ENCODE assay signal across 13 cellular contexts in the genomic region with DNA sequence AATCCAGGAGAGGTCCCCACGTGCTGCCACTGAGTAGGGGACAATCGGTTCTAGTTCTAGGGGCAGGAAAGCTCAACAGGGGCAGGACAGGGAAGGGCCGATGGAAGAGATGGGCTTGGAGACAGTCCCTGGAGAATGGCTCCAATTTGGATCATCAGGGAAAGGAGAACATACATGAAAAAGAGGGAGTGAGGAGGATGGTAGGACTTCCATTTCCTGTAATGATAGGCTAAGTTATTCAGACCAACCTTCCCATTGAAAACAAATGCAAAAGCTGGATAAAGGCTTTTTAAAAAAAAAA. TPM values are rescaled to one million over a fixed set of nuclear protein-coding genes. Genes with fewer than 3 reads are reported as not detected.
DNase-seq lines count a peak whose midpoint lies in the region; ATAC-seq and TF ChIP-seq lines count a peak whose summit lies in the region.
"Had no signal": no experiment of that assay in that cellular context is flagged by ENCODE, and none has a peak within 500 bp of the region (broad histone marks: within the 10 kb centered on the region; RNA-seq: fewer than 3 reads in every experiment).

No MANE protein-coding gene starts in this region.

- peaks cover 9% of the 10 kb centered on the region for H3K27me3 Mint-ChIP-seq in activated CD8-positive, alpha-beta T cell treated with anti-CD3 and anti-CD28 coated beads for 36 hours

- ATAC-seq in Panc1: 0 out of 2 replicates have a peak, but pooled peaks have one; percentile 17
- no peak for ATAC-seq in GM21447 (IDR thresholded peaks at IDR 0.05; ENCODE audit: unreplicated experiment)
- ATAC-seq in activated CD8-positive, alpha-beta T cell treated with anti-CD3 and anti-CD28 coated beads for 36 hours: no peak
- no peak for ATAC-seq in HG03196 (IDR thresholded peaks at IDR 0.05; ENCODE audit: unreplicated experiment)

- no peaks in the 10 kb centered on the region for H3K27me3 ChIP-seq in DOHH2 (ENCODE audit: control insufficient read depth, low read length)
- no peaks in the 10 kb centered on the region for H3K27me3 ChIP-seq in KMS-11 (ENCODE audit: insufficient read depth, low read depth)
- H3K27me3 ChIP-seq in Panc1 (ENCODE audit: control insufficient read depth, insufficient read depth, low read length): no peaks in the 10 kb centered on the region
- H3K27me3 ChIP-seq in mesenchymal stem cell (ENCODE audit: control insufficient read depth in 1 of 2, insufficient read depth in 1 of 2, low read length in 2 of 2): no peaks in the 10 kb centered on the region
- H3K27me3 ChIP-seq in stomach: peaks cover 0 to 11% (median 0%) of the 10 kb centered on the region in 3 donors
- H3K27me3 ChIP-seq: BLaER1, Peyer's patch had no signal

- H2AFZ ChIP-seq in KMS-11 (ENCODE audit: low read depth): peak overlapping the region; percentile 85
- H2AFZ ChIP-seq in mesenchymal stem cell (ENCODE audit: low read depth, low read length): peak overlapping the region; percentile 24

- H2BK12ac ChIP-seq in mesenchymal stem cell (ENCODE audit: low read length in 2 of 2): no peak overlapping the region

- H3K4ac ChIP-seq in mesenchymal stem cell (ENCODE audit: low read depth in 1 of 2, low read length in 2 of 2): no peak overlapping the region

- H2AK5ac ChIP-seq in mesenchymal stem cell (ENCODE audit: low read length, severe bottlenecking): no peak overlapping the region

- no peak overlapping the region for H3K23ac ChIP-seq in mesenchymal stem cell (ENCODE audit: low read length in 2 of 2)

- TF ChIP-seq POLR2A in stomach (IDR thresholded peaks at IDR 0.05): no peak

- H4K91ac ChIP-seq in mesenchymal stem cell (ENCODE audit: low read length): no peak overlapping the region

- H3K9ac ChIP-seq in KMS-11 (no peak overlapping the region), mesenchymal stem cell (ENCODE audit: low read length) (peak overlapping the region; percentile 30)
- H3K9ac ChIP-seq: BLaER1 had no signal

- H3K14ac ChIP-seq in mesenchymal stem cell (ENCODE audit: low read length in 2 of 2): no peak overlapping the region

- in situ Hi-C loops in Panc1 (cut with HindIII; ENCODE audit: low pct_unique_long_range_greater_than_20kb, low sequenced_read_pairs): no loop called here

- no peak overlapping the region for H3K4me3 Mint-ChIP-seq in activated CD8-positive, alpha-beta T cell treated with anti-CD3 and anti-CD28 coated beads for 36 hours
- H3K4me3 Mint-ChIP-seq: CD8-positive, alpha-beta memory T cell; T-helper 2 cell treated with Interferon-gamma antibody and Interleukin-4, amounts not matched to agents 5 μg/mL and 100 μg/mL, for 36 hours had no signal

- H3K79me2 ChIP-seq in DOHH2 (ENCODE audit: control insufficient read depth, low read length): no peaks in the 10 kb centered on the region
- H3K79me2 ChIP-seq in KMS-11 (ENCODE audit: insufficient read depth, low read depth): no peaks in the 10 kb centered on the region

- H3K36me3 ChIP-seq in DOHH2 (ENCODE audit: control insufficient read depth, low read length) (no peaks in the 10 kb centered on the region), KMS-11 (ENCODE audit: insufficient read depth) (no peaks in the 10 kb centered on the region), Panc1 (ENCODE audit: control insufficient read depth, insufficient read depth, low read length) (no peaks in the 10 kb centered on the region), mesenchymal stem cell (ENCODE audit: control insufficient read depth in 1 of 2, insufficient read depth in 2 of 2, low read depth in 1 of 2, low read length in 2 of 2) (no peaks in the 10 kb centered on the region), stomach (no peaks in the 10 kb centered on the region)
- H3K36me3 ChIP-seq: BLaER1, Peyer's patch had no signal

- no peak for DNase-seq in Panc1 (ENCODE audit: low read depth, low spot score)
- no peak for DNase-seq in mesenchymal stem cell
- DNase-seq in activated CD8-positive, alpha-beta T cell treated with anti-CD3 and anti-CD28 coated beads for 36 hours: no peak
- DNase-seq in stomach: no peak

- H3K79me1 ChIP-seq in mesenchymal stem cell (replicated peaks; ENCODE audit: low read length, poor library complexity, severe bottlenecking): no peaks in the 10 kb centered on the region

- peaks cover 6% of the 10 kb centered on the region for H3K9me3 Mint-ChIP-seq in activated CD8-positive, alpha-beta T cell treated with anti-CD3 and anti-CD28 coated beads for 36 hours
- H3K9me3 Mint-ChIP-seq: T-helper 2 cell treated with Interferon-gamma antibody and Interleukin-4, amounts not matched to agents 5 μg/mL and 100 μg/mL, for 36 hours had no signal

- no peaks in the 10 kb centered on the region for H3K4me1 Mint-ChIP-seq in activated CD8-positive, alpha-beta T cell treated with anti-CD3 and anti-CD28 coated beads for 36 hours (ENCODE audit: low read depth)
- H3K4me1 Mint-ChIP-seq: CD8-positive, alpha-beta memory T cell had no signal

- H4K20me1 ChIP-seq in DOHH2 (ENCODE audit: control insufficient read depth, insufficient read depth, low read depth, low read length) (no peaks in the 10 kb centered on the region), KMS-11 (ENCODE audit: insufficient read depth) (no peaks in the 10 kb centered on the region)
- H4K20me1 ChIP-seq: BLaER1 had no signal

- no peak overlapping the region for H3K18ac ChIP-seq in mesenchymal stem cell (ENCODE audit: low read depth in 1 of 2, low read length in 2 of 2)

- CTCF ChIA-PET in Panc1 (lab: Charles Lee): interaction anchor here (0.6 to 1.1 kb wide), 9 partner anchors 21 to 117 kb away, joined by 3 to 5 read pairs (median 4); a partner anchor contains a TSS
- CTCF ChIA-PET in activated CD8-positive, alpha-beta T cell treated with anti-CD3 and anti-CD28 coated beads for 36 hours (lab: Charles Lee): interaction anchor here (0.5 to 2.6 kb wide), 28 partner anchors 8 to 682 kb away, joined by 3 to 18 read pairs (median 5); a partner anchor contains a TSS

- no peaks in the 10 kb centered on the region for H3K36me3 Mint-ChIP-seq in activated CD8-positive, alpha-beta T cell treated with anti-CD3 and anti-CD28 coated beads for 36 hours (ENCODE audit: low read depth)

- TF ChIP-seq CTCF in DOHH2 (IDR thresholded peaks at IDR 0.05; ENCODE audit: low read depth, low read length, poor library complexity, severe bottlenecking): no peak
- no peak for TF ChIP-seq CTCF in KMS-11 (conservative IDR thresholded peaks at IDR 0.05; ENCODE audit: low read depth, low read length)
- TF ChIP-seq CTCF in Panc1 (IDR thresholded peaks at IDR 0.05): no peak
- TF ChIP-seq CTCF in activated CD8-positive, alpha-beta T cell treated with anti-CD3 and anti-CD28 coated beads for 36 hours (IDR thresholded peaks at IDR 0.05): no peak
- TF ChIP-seq CTCF in stomach (IDR thresholded peaks at IDR 0.05): no peak

- peak overlapping the region; percentile 43; the same call in 1 of the 2 replicates for H3K4me3 ChIP-seq in DOHH2 (ENCODE audit: low read length)
- no peak overlapping the region for H3K4me3 ChIP-seq in KMS-11 (IDR thresholded peaks at IDR 0.05; ENCODE audit: insufficient read depth, low read depth, low read length)
- no peak overlapping the region for H3K4me3 ChIP-seq in Panc1 (ENCODE audit: low read depth in 2 of 2, low read length in 2 of 2)
- no peak overlapping the region for H3K4me3 ChIP-seq in mesenchymal stem cell (ENCODE audit: insufficient read depth in 1 of 2, low read depth in 1 of 2, low read length in 2 of 2)
- no peak overlapping the region for H3K4me3 ChIP-seq in stomach
- H3K4me3 ChIP-seq: BLaER1, Peyer's patch had no signal

- no TSS peak for BruUV-seq in Panc1 (replicated peaks; lab: Mats Ljungman, UMichigan)

- no peaks in the 10 kb centered on the region for H3F3A ChIP-seq in DOHH2 (ENCODE audit: control insufficient read depth, insufficient read depth)

- WGBS in mesenchymal stem cell: 62% methylated on average over 3 of the region's 3 CpGs
- 57 to 81% (median 65%) methylated on average over 3 of the region's 3 CpGs for WGBS in stomach, 5 donors

- H2BK5ac ChIP-seq in mesenchymal stem cell (ENCODE audit: low read depth, low read length, poor library complexity, severe bottlenecking): no peak overlapping the region

- H3K27ac Mint-ChIP-seq in activated CD8-positive, alpha-beta T cell treated with anti-CD3 and anti-CD28 coated beads for 36 hours: no peak overlapping the region
- H3K27ac Mint-ChIP-seq: CD8-positive, alpha-beta memory T cell; T-helper 2 cell treated with Interferon-gamma antibody and Interleukin-4, amounts not matched to agents 5 μg/mL and 100 μg/mL, for 36 hours had no signal

- no peak for TF ChIP-seq EP300 in stomach (IDR thresholded peaks at IDR 0.05)

- POLR2A ChIA-PET in Panc1 (lab: Charles Lee): interaction anchor here (0.5 kb wide), 1 partner anchor 50 kb away, joined by 4 read pairs; no protein-coding TSS in a partner anchor
- POLR2A ChIA-PET in activated CD8-positive, alpha-beta T cell treated with anti-CD3 and anti-CD28 coated beads for 36 hours (lab: Charles Lee): interaction anchor here (1.4 kb wide), 1 partner anchor 170 kb away, joined by 5 read pairs; no protein-coding TSS in a partner anchor

- no peaks in the 10 kb centered on the region for H3K9me3 ChIP-seq in DOHH2 (ENCODE audit: control insufficient read depth, insufficient read depth, low read length)
- H3K9me3 ChIP-seq in Panc1 (ENCODE audit: control insufficient read depth, insufficient read depth, low read depth, low read length): no peaks in the 10 kb centered on the region
- peaks cover 4% of the 10 kb centered on the region for H3K9me3 ChIP-seq in mesenchymal stem cell (ENCODE audit: control insufficient read depth, low read length)
- H3K9me3 ChIP-seq in stomach: peaks cover 0 to 6% (median 6%) of the 10 kb centered on the region in 4 donors
- H3K9me3 ChIP-seq: Peyer's patch had no signal

- H3K4me2 ChIP-seq in DOHH2 (ENCODE audit: low read length): peak overlapping the region; percentile 50
- peak overlapping the region; percentile 25; the same call in 1 of the 2 replicates for H3K4me2 ChIP-seq in KMS-11
- H3K4me2 ChIP-seq in mesenchymal stem cell (ENCODE audit: low read length, poor library complexity, severe bottlenecking): no peak overlapping the region
- H3K4me2 ChIP-seq: BLaER1 had no signal

- intact Hi-C loops in Panc1 (cut with micrococcal nuclease; ENCODE audit: unreplicated experiment): no loop called here
- intact Hi-C loops in activated CD8-positive, alpha-beta T cell treated with anti-CD3 and anti-CD28 coated beads for 36 hours (cut with micrococcal nuclease): no loop called here
- intact Hi-C loops in stomach (cut with DNase I; ENCODE audit: low total_unique reads): no loop called here

- H2BK120ac ChIP-seq in mesenchymal stem cell (ENCODE audit: low read depth, low read length): no peak overlapping the region

- H3K4me1 ChIP-seq in DOHH2 (ENCODE audit: control insufficient read depth, low read length) (peaks cover 9% of the 10 kb centered on the region), KMS-11 (ENCODE audit: low read depth, poor library complexity, severe bottlenecking) (peaks cover 4% of the 10 kb centered on the region), Panc1 (ENCODE audit: control insufficient read depth, insufficient read depth, low read length) (no peaks in the 10 kb centered on the region), mesenchymal stem cell (ENCODE audit: control insufficient read depth, insufficient read depth, low read depth, low read length) (peaks cover under 1% of the 10 kb centered on the region), stomach (peaks cover 0 to 5% (median 0%) of the 10 kb centered on the region in 4 donors)
- H3K4me1 ChIP-seq: BLaER1, Peyer's patch had no signal

- H3K27ac ChIP-seq in DOHH2 (ENCODE audit: low read depth, low read length) (no peak overlapping the region), KMS-11 (no peak overlapping the region), Panc1 (ENCODE audit: low read length) (no peak overlapping the region), mesenchymal stem cell (ENCODE audit: low read length, poor library complexity, severe bottlenecking) (no peak overlapping the region), stomach (no peak overlapping the region)
- H3K27ac ChIP-seq: BLaER1, HL-60, Peyer's patch had no signal

- H3K9me2 ChIP-seq in DOHH2 (replicated peaks; ENCODE audit: control insufficient read depth, low read length): no peaks in the 10 kb centered on the region

- H4K8ac ChIP-seq in mesenchymal stem cell (ENCODE audit: low read length): no peak overlapping the region

- H2BK15ac ChIP-seq in mesenchymal stem cell (ENCODE audit: low read depth, poor library complexity, severe bottlenecking): no peak overlapping the region

RNA-seq across cellular contexts. Expression of a gene that starts 20.4 kb away (rescaled TPM):
- 30.8 TPM for total RNA-seq in Panc1 (2021; ENCODE audit: unreplicated experiment)
- polyA plus RNA-seq in Panc1 (2012; ENCODE audit: insufficient read length): 14.4 TPM
- polyA plus RNA-seq in mesenchymal stem cell (2013, experiment 1 of 2): 18.3 TPM
- 17.8 TPM for polyA plus RNA-seq in mesenchymal stem cell (2013, experiment 2 of 2)
- total RNA-seq in activated CD8-positive, alpha-beta T cell treated with anti-CD3 and anti-CD28 coated beads for 36 hours: 10 to 100 TPM; 34.0 to 36.8 TPM
- 10 to 100 TPM; 18.0 to 58.2 (median 21.0) TPM for total RNA-seq in stomach
- 1 to 10 TPM; 5.2 to 6.9 (median 6.4) TPM for polyA plus RNA-seq in stomach

RNA-seq across cellular contexts. Expression of a gene that starts 33.7 kb away (rescaled TPM):
- 35.4 TPM for total RNA-seq in Panc1 (2021; ENCODE audit: unreplicated experiment)
- polyA plus RNA-seq in Panc1 (2012; ENCODE audit: insufficient read length): 54.3 TPM
- 43.8 TPM for polyA plus RNA-seq in mesenchymal stem cell (2013, experiment 1 of 2)
- 45.5 TPM for polyA plus RNA-seq in mesenchymal stem cell (2013, experiment 2 of 2)
- under 1 TPM; 0.16 to 0.22 TPM for total RNA-seq in activated CD8-positive, alpha-beta T cell treated with anti-CD3 and anti-CD28 coated beads for 36 hours
- total RNA-seq in stomach: 10 to 100 TPM in 1 of 5 donors, 1 to 10 TPM in 2, not detected in 2; 1.0 to 19.3 (median 2.2) TPM
- 1 to 10 TPM in 1 of 3 donors, under 1 TPM in 2; 0.31 to 1.5 (median 0.75) TPM for polyA plus RNA-seq in stomach
- polyA plus RNA-seq: CD8-positive, alpha-beta memory T cell had no signal
